In genomic region chr10:71766717-71767419, GRCh38 we compare ENCODE assay signal across 8 cellular contexts. TPM values are rescaled to one million over a fixed set of nuclear protein-coding genes. Genes with fewer than 3 reads are reported as not detected.
A peak's percentile ranks its signal among the peaks of the same experiment; 100 is the strongest.
DNase-seq lines count a peak whose midpoint lies in the region; ATAC-seq and TF ChIP-seq lines count a peak whose summit lies in the region.

No MANE protein-coding gene starts in this region.

- H3K4me1 ChIP-seq in heart left ventricle (peaks cover 29 to 100% (median 99%) of the 10 kb centered on the region in 12 donors), gastrocnemius medialis (peaks cover 63 to 96% of the 10 kb centered on the region in 2 donors), A673 (ENCODE audit: insufficient read depth, low read length, poor library complexity, severe bottlenecking) (no peaks in the 10 kb centered on the region)

- intact Hi-C loops in activated CD4-positive, alpha-beta T cell treated with anti-CD3 and anti-CD28 coated beads for 36 hours (cut with DNase I, micrococcal nuclease) = loop anchor here in 1 of 2 experiments (5.0 kb wide), 1 partner anchor 555 kb away; no protein-coding TSS in a partner anchor
- intact Hi-C loops in heart left ventricle (cut with DNase I) = loop anchor here in 3 of 10 donors (1.0 to 10.0 kb wide), 3 partner anchors 17 to 478 kb away; no protein-coding TSS in a partner anchor
- intact Hi-C loops in gastrocnemius medialis (cut with DNase I; ENCODE audit: low total_unique reads) = no loop called here
- intact Hi-C loops in A673 (cut with micrococcal nuclease; ENCODE audit: unreplicated experiment) = no loop called here

- no peaks in the 10 kb centered on the region for H3K9me3 Mint-ChIP-seq in activated CD4-positive, alpha-beta T cell treated with anti-CD3 and anti-CD28 coated beads for 36 hours (ENCODE audit: low read depth)
- H3K9me3 Mint-ChIP-seq in activated naive CD4-positive, alpha-beta T cell treated with anti-CD3 and anti-CD28 coated beads, Interleukin-2, amount 50 U/mL, for 24 hours = no peaks in the 10 kb centered on the region

- H3K27me3 ChIP-seq in heart left ventricle (no peaks in the 10 kb centered on the region), gastrocnemius medialis (no peaks in the 10 kb centered on the region), A673 (replicated peaks; ENCODE audit: insufficient read depth, low read depth, low read length, poor library complexity) (no peaks in the 10 kb centered on the region)

- TF ChIP-seq CTCF in heart left ventricle (IDR thresholded peaks at IDR 0.05) (no peak), gastrocnemius medialis (IDR thresholded peaks at IDR 0.05 in 4 of 5, conservative IDR thresholded peaks at IDR 0.05 in 1 of 5) (no peak), A673 (conservative IDR thresholded peaks at IDR 0.05; ENCODE audit: low read depth, low read length) (no peak)

- 25 to 45% (median 37%) methylated on average over 10 of the region's 10 CpGs for WGBS in heart left ventricle, 4 donors

- CTCF ChIA-PET in activated CD4-positive, alpha-beta T cell treated with anti-CD3 and anti-CD28 coated beads for 36 hours (lab: Charles Lee) = interaction anchor here (0.6 to 6.5 kb wide), 9 partner anchors 10 to 309 kb away, joined by 3 to 41 read pairs (median 4); no protein-coding TSS in a partner anchor
- CTCF ChIA-PET in A673 (lab: Charles Lee) = no interaction called here

- H3K4me3 Mint-ChIP-seq in activated CD4-positive, alpha-beta T cell treated with anti-CD3 and anti-CD28 coated beads for 36 hours = no peak overlapping the region
- peak overlapping the region; percentile 86 for H3K4me3 Mint-ChIP-seq in activated naive CD4-positive, alpha-beta T cell treated with anti-CD3 and anti-CD28 coated beads, Interleukin-2, amount 50 U/mL, for 24 hours

- H3K36me3 Mint-ChIP-seq in activated CD4-positive, alpha-beta T cell treated with anti-CD3 and anti-CD28 coated beads for 36 hours (ENCODE audit: low read depth) = peaks cover 59% of the 10 kb centered on the region
- H3K36me3 Mint-ChIP-seq in activated naive CD4-positive, alpha-beta T cell treated with anti-CD3 and anti-CD28 coated beads, Interleukin-2, amount 50 U/mL, for 24 hours = peaks cover 31% of the 10 kb centered on the region

- no TSS peak for BruUV-seq in A673 (replicated peaks; lab: Mats Ljungman, UMichigan)

- no peaks in the 10 kb centered on the region for H3K9me3 ChIP-seq in heart left ventricle
- H3K9me3 ChIP-seq in gastrocnemius medialis = no peaks in the 10 kb centered on the region
- no peaks in the 10 kb centered on the region for H3K9me3 ChIP-seq in A673 (ENCODE audit: low read depth, low read length, poor library complexity, severe bottlenecking)

- peaks cover 0 to 52% (median 7%) of the 10 kb centered on the region in 9 donors for H3K36me3 ChIP-seq in heart left ventricle
- no peaks in the 10 kb centered on the region for H3K36me3 ChIP-seq in gastrocnemius medialis
- no peaks in the 10 kb centered on the region for H3K36me3 ChIP-seq in A673 (ENCODE audit: insufficient read depth, low read length, poor library complexity, severe bottlenecking)

- no peak for DNase-seq in activated CD4-positive, alpha-beta T cell treated with anti-CD3 and anti-CD28 coated beads for 36 hours
- DNase-seq in activated CD4-positive, alpha-beta T cell treated with anti-CD3 and anti-CD28 coated beads, Interleukin-2, amount 50 U/mL, for 4 hours = no peak
- DNase-seq in heart left ventricle (peak; percentile 79 to 91 (median 86)), gastrocnemius medialis (peak in 1 of 2 donors; percentile 76), A673 (ENCODE audit: low spot score) (no peak), NOMO-1 treated with DMSO at 0.1 percent for 48 hours (lab: John Stamatoyannopoulos, UW; ENCODE audit: unreplicated experiment) (no peak)

- POLR2A ChIA-PET in activated CD4-positive, alpha-beta T cell treated with anti-CD3 and anti-CD28 coated beads for 36 hours (lab: Charles Lee) = interaction anchor here (0.8 to 1.1 kb wide), 2 partner anchors 9 to 40 kb away, joined by 4 read pairs; no protein-coding TSS in a partner anchor
- POLR2A ChIA-PET in A673 (lab: Charles Lee; ENCODE audit: low non-redundant PET) = no interaction called here

- H3K27ac ChIP-seq in heart left ventricle = peak overlapping the region; percentile 22 to 98 (median 97)
- H3K27ac ChIP-seq in gastrocnemius medialis = peak overlapping the region; percentile 77 to 91 (median 86)
- H3K27ac ChIP-seq in A673 (ENCODE audit: low read depth, low read length, poor library complexity, severe bottlenecking) = no peak overlapping the region

- H3K4me3 ChIP-seq in heart left ventricle (peak overlapping the region in 5 of 12 donors; percentile 0 to 24 (median 9)), gastrocnemius medialis (peak overlapping the region in 1 of 4 donors; percentile 8), A673 (ENCODE audit: low read depth, low read length, poor library complexity, severe bottlenecking) (no peak overlapping the region)

- H3K4me1 Mint-ChIP-seq in activated CD4-positive, alpha-beta T cell treated with anti-CD3 and anti-CD28 coated beads for 36 hours = peaks cover 84% of the 10 kb centered on the region
- peaks cover 87% of the 10 kb centered on the region for H3K4me1 Mint-ChIP-seq in activated naive CD4-positive, alpha-beta T cell treated with anti-CD3 and anti-CD28 coated beads, Interleukin-2, amount 50 U/mL, for 24 hours

- no peaks in the 10 kb centered on the region for H3K27me3 Mint-ChIP-seq in activated CD4-positive, alpha-beta T cell treated with anti-CD3 and anti-CD28 coated beads for 36 hours
- H3K27me3 Mint-ChIP-seq in activated naive CD4-positive, alpha-beta T cell treated with anti-CD3 and anti-CD28 coated beads, Interleukin-2, amount 50 U/mL, for 24 hours = no peaks in the 10 kb centered on the region

- in situ Hi-C loops in gastrocnemius medialis (cut with MboI; ENCODE audit: low sequenced_read_pairs in 4 of 4) = no loop called here

- ATAC-seq in activated CD4-positive, alpha-beta T cell treated with anti-CD3 and anti-CD28 coated beads for 36 hours = no peak
- ATAC-seq in heart left ventricle (peak; percentile 51 to 67 (median 60)), gastrocnemius medialis (peak; percentile 25 to 32), GM19023 (IDR thresholded peaks at IDR 0.05; ENCODE audit: unreplicated experiment) (no peak)

- TF ChIP-seq POLR2A in heart left ventricle (IDR thresholded peaks at IDR 0.05) (no peak), gastrocnemius medialis (IDR thresholded peaks at IDR 0.05) (no peak)

- H3K27ac Mint-ChIP-seq in activated CD4-positive, alpha-beta T cell treated with anti-CD3 and anti-CD28 coated beads for 36 hours = peak overlapping the region; percentile 92
- peak overlapping the region; percentile 95 for H3K27ac Mint-ChIP-seq in activated naive CD4-positive, alpha-beta T cell treated with anti-CD3 and anti-CD28 coated beads, Interleukin-2, amount 50 U/mL, for 24 hours

RNA-seq across cellular contexts. Expression of gene VSIR, which starts 6.5 kb away (rescaled TPM):
- total RNA-seq in activated CD4-positive, alpha-beta T cell treated with anti-CD3 and anti-CD28 coated beads for 36 hours = 100 to 1,000 TPM in 1 of 2 experiments, 10 to 100 TPM in 1; 78.2 to 104 TPM
- total RNA-seq in heart left ventricle (100 to 1,000 TPM in 1 of 9 donors, 10 to 100 TPM in 8; 32.6 to 103 (median 83.2) TPM), gastrocnemius medialis (10 to 100 TPM in 3 of 4 donors, 1 to 10 TPM in 1; 7.9 to 20.7 (median 16.9) TPM), A673 (2021) (not detected in 2 replicates)
- 100 to 1,000 TPM in 1 of 2 donors, 10 to 100 TPM in 1; 56.7 to 181 TPM for polyA plus RNA-seq in heart left ventricle

RNA-seq across cellular contexts. Expression of gene C10orf105, which starts 47.3 kb away (rescaled TPM):
- under 1 TPM; 0.34 to 0.40 TPM for total RNA-seq in activated CD4-positive, alpha-beta T cell treated with anti-CD3 and anti-CD28 coated beads for 36 hours
- under 1 TPM in 3 of 9 donors, not detected in 6; 0.05 to 0.57 (median 0.13) TPM for total RNA-seq in heart left ventricle
- polyA plus RNA-seq in heart left ventricle = under 1 TPM; 0.03 to 0.08 TPM
- total RNA-seq in gastrocnemius medialis = not detected
- not detected in 2 replicates for total RNA-seq in A673 (2021)

Comparison
In these comparisons a context has a peak if more than half of its experiments do, and no peak if none do; other contexts are left out.
1. ATAC-seq: peak in heart left ventricle (4 of 4) and gastrocnemius medialis (2 of 2); none in activated CD4-positive, alpha-beta T cell treated with anti-CD3 and anti-CD28 coated beads for 36 hours (single experiment) and GM19023 (single experiment).
2. DNase-seq: peak in heart left ventricle (5 of 5); none in activated CD4-positive, alpha-beta T cell treated with anti-CD3 and anti-CD28 coated beads for 36 hours (single experiment), activated CD4-positive, alpha-beta T cell treated with anti-CD3 and anti-CD28 coated beads, Interleukin-2, amount 50 U/mL, for 4 hours (0 of 2), A673 (single experiment) and NOMO-1 treated with DMSO at 0.1 percent for 48 hours (single experiment).